ENCODE assay signal across 18 cellular contexts in genomic region chr2:239892480-239893235, GRCh38.
DNase-seq lines count a peak whose midpoint lies in the region; ATAC-seq, FAIRE-seq and TF ChIP-seq lines count a peak whose summit lies in the region.
"Had no signal": no experiment of that assay in that cellular context is flagged by ENCODE, and none has a peak within 500 bp of the region (broad histone marks: within the 10 kb centered on the region; RNA-seq: fewer than 3 reads in every experiment).

No MANE protein-coding gene starts in this region.

- H3T11ph ChIP-seq in H9 (ENCODE audit: low read length), result no peak overlapping the region

- H2BK120ac ChIP-seq in H9 (ENCODE audit: low read depth, low read length, poor library complexity, severe bottlenecking) (no peak overlapping the region), H1 (replicated peaks; ENCODE audit: low read depth, low read length) (no peak overlapping the region)

- H4K20me1 ChIP-seq in H9 (ENCODE audit: control insufficient read depth, insufficient read depth, insufficient read length) (no peaks in the 10 kb centered on the region), H1 (replicated peaks in 1 of 2; ENCODE audit: control insufficient read depth in 1 of 2, insufficient read depth in 2 of 2, low read length in 2 of 2) (no peaks in the 10 kb centered on the region)

- H3K79me1 ChIP-seq in H9 (ENCODE audit: insufficient read depth, low read depth, low read length, poor library complexity, severe bottlenecking) (no peaks in the 10 kb centered on the region), H1 (ENCODE audit: low read depth, low read length) (no peaks in the 10 kb centered on the region)

- H3K9ac ChIP-seq in H9 (ENCODE audit: extremely low read depth, insufficient read length, low read length) (no peak overlapping the region), H1 (replicated peaks in 1 of 4; ENCODE audit: extremely low read depth in 1 of 4, low read depth in 3 of 4, low read length in 3 of 4) (no peak overlapping the region)

- H2BK20ac ChIP-seq in H9 (ENCODE audit: low read depth, low read length, poor library complexity, severe bottlenecking), result no peak overlapping the region
- H2BK20ac ChIP-seq in H1 (ENCODE audit: low read length), result no peak overlapping the region

- H3K23ac ChIP-seq in H9 (ENCODE audit: insufficient read length, low read depth, low read length) (no peak overlapping the region), H1 (ENCODE audit: insufficient read length) (no peak overlapping the region)

- H3K27ac Mint-ChIP-seq in activated T-cell treated with anti-CD3 and anti-CD28 coated beads, Interleukin-2, amount 50 U/mL, for 24 hours, result no peak overlapping the region
- no peak overlapping the region for H3K27ac Mint-ChIP-seq in H9

- no peak overlapping the region for H4K91ac ChIP-seq in H9 (ENCODE audit: insufficient read length, low read depth, low read length)
- no peak overlapping the region for H4K91ac ChIP-seq in H1 (replicated peaks; ENCODE audit: insufficient read length, low read length)

- TF ChIP-seq RAD21 in H1 (IDR thresholded peaks at IDR 0.05 in 1 of 2, conservative IDR thresholded peaks at IDR 0.05 in 1 of 2; ENCODE audit: low read depth in 2 of 2, low read length in 2 of 2), result peak; percentile 5 to 12; a peak in 1 of 4 replicates

- H3K36me3 Mint-ChIP-seq in activated T-cell treated with anti-CD3 and anti-CD28 coated beads, Interleukin-2, amount 50 U/mL, for 24 hours (ENCODE audit: low read depth), result no peaks in the 10 kb centered on the region
- H3K36me3 Mint-ChIP-seq in activated T-cell treated with anti-CD3 and anti-CD28 coated beads, Interleukin-2, amount 50 U/mL, for 4 hours (ENCODE audit: insufficient read depth), result no peaks in the 10 kb centered on the region
- H3K36me3 Mint-ChIP-seq in H9 (ENCODE audit: insufficient read depth in 1 of 3, low read depth in 3 of 3), result peaks cover 0 to 3% (median 0%) of the 10 kb centered on the region in 3 experiments; a peak in 2 of 7 replicates

- H3K23me2 ChIP-seq in H9 (ENCODE audit: insufficient read length, low read depth, low read length, poor library complexity, severe bottlenecking) (no peaks in the 10 kb centered on the region), H1 (ENCODE audit: low read depth, low read length) (no peaks in the 10 kb centered on the region; the same call in 1 of the 2 replicates)

- no peak overlapping the region for H2AFZ ChIP-seq in H9 (ENCODE audit: low read length)
- no peak overlapping the region for H2AFZ ChIP-seq in H1 (ENCODE audit: low read length)

- H3K4me2 ChIP-seq in H9 (ENCODE audit: insufficient read depth, insufficient read length, low read length) (no peak overlapping the region), H1 (ENCODE audit: insufficient read depth in 1 of 2, low read depth in 2 of 2, low read length in 2 of 2) (no peak overlapping the region)
- H3K4me2 ChIP-seq: A549 had no signal

- H2AK5ac ChIP-seq in H9 (ENCODE audit: insufficient read length, low read length) (no peak overlapping the region), H1 (ENCODE audit: low read depth, low read length) (no peak overlapping the region; the same call in 1 of the 2 replicates)

- H3K79me2 ChIP-seq in H9 (ENCODE audit: insufficient read depth, low read length) (no peaks in the 10 kb centered on the region), H1 (ENCODE audit: control insufficient read depth in 1 of 2, insufficient read depth in 2 of 2, low read length in 2 of 2) (no peaks in the 10 kb centered on the region)

- POLR2A ChIA-PET in H1 (lab: Charles Lee; ENCODE audit: partially characterized antibody), result no interaction called here

- H3K4ac ChIP-seq in H9 (ENCODE audit: low read depth, low read length) (no peak overlapping the region), H1 (replicated peaks; ENCODE audit: insufficient read length, low read depth, low read length) (no peak overlapping the region)

- H3K4me3 ChIP-seq in H1 (ENCODE audit: extremely low read depth in 1 of 4, insufficient read depth in 2 of 4, low read depth in 3 of 4, low read length in 4 of 4) (no peak overlapping the region), stomach (no peak overlapping the region)
- H3K4me3 ChIP-seq: A549 had no signal

- H3K27me3 Mint-ChIP-seq in activated T-cell treated with anti-CD3 and anti-CD28 coated beads, Interleukin-2, amount 50 U/mL, for 24 hours, result peaks cover 19% of the 10 kb centered on the region
- peaks cover 19% of the 10 kb centered on the region for H3K27me3 Mint-ChIP-seq in activated T-cell treated with anti-CD3 and anti-CD28 coated beads, Interleukin-2, amount 50 U/mL, for 4 hours (ENCODE audit: low read depth)
- peaks cover 21% of the 10 kb centered on the region for H3K27me3 Mint-ChIP-seq in H9 (ENCODE audit: low read depth)

- H3K56ac ChIP-seq in H9 (ENCODE audit: insufficient read length, low read depth, low read length) (no peak overlapping the region), H1 (replicated peaks; ENCODE audit: insufficient read length, low read depth, low read length) (no peak overlapping the region)

- H2BK15ac ChIP-seq in H9 (ENCODE audit: low read depth, low read length) (no peak overlapping the region), H1 (ENCODE audit: low read length) (no peak overlapping the region)

- H4K8ac ChIP-seq in H9 (replicated peaks; ENCODE audit: insufficient read length, low read depth, low read length), result no peak overlapping the region
- H4K8ac ChIP-seq in H1 (ENCODE audit: extremely low read depth, insufficient read depth, low read length), result no peak overlapping the region; the same call in 1 of the 2 replicates

- no peak for TF ChIP-seq CTCF in H9 (conservative IDR thresholded peaks at IDR 0.05)
- TF ChIP-seq CTCF in H1 (IDR thresholded peaks at IDR 0.05; ENCODE audit: control extremely low read depth in 1 of 3, insufficient read depth in 1 of 3, low read depth in 1 of 3, low read length in 3 of 3), result no peak
- TF ChIP-seq CTCF in stomach (IDR thresholded peaks at IDR 0.05), result no peak

- H3K27me3 ChIP-seq in H9 (ENCODE audit: insufficient read depth, low read length) (no peaks in the 10 kb centered on the region), H1 (replicated peaks in 1 of 4; ENCODE audit: control insufficient read depth in 3 of 4, extremely low read depth in 1 of 4, insufficient read depth in 3 of 4, low read length in 3 of 4) (no peaks in the 10 kb centered on the region), stomach (peaks cover 0 to 7% (median 0%) of the 10 kb centered on the region in 3 donors)

- H3K14ac ChIP-seq in H9 (ENCODE audit: insufficient read depth, low read length), result no peak overlapping the region
- H3K14ac ChIP-seq in H1 (ENCODE audit: insufficient read length), result no peak overlapping the region

- no peak for ATAC-seq in activated T-cell treated with anti-CD3 and anti-CD28 coated beads, Interleukin-2, amount 50 U/mL, for 4 hours
- no peak for ATAC-seq in GM19328 (IDR thresholded peaks at IDR 0.05; ENCODE audit: unreplicated experiment)

- peak; percentile 1 for DNase-seq in activated T-cell treated with anti-CD3 and anti-CD28 coated beads, Interleukin-2, amount 50 U/mL, for 24 hours
- no peak for DNase-seq in activated T-cell treated with anti-CD3 and anti-CD28 coated beads, Interleukin-2, amount 50 U/mL, for 4 hours
- DNase-seq in H9 (peak; percentile 12), H1 (ENCODE audit: low read depth in 1 of 2, low spot score in 2 of 2) (peak in 1 of 2 experiments; percentile 33), stomach (peak; percentile 7), CD1c-positive myeloid dendritic cell (ENCODE audit: extremely low spot score) (no peak)
- no peak for DNase-seq in activated CD4-positive, alpha-beta T cell treated with anti-CD3 and anti-CD28 coated beads for 48 hours
- DNase-seq: C1 segment of cervical spinal cord; DMS 273 treated with DMSO at 0.1 percent for 48 hours; Kasumi-1; MM.1S; NCI-H187 treated with DMSO at 0.1 percent for 48 hours; NCI-H69; NK-92 treated with Interleukin-12 subunit alpha and Interleukin-12 subunit beta, amount 100 ng/mL, for 24 hours had no signal

- H2BK5ac ChIP-seq in H9 (ENCODE audit: insufficient read length, low read length), result no peak overlapping the region
- no peak overlapping the region for H2BK5ac ChIP-seq in H1 (ENCODE audit: low read depth, low read length)

- H3K9me3 ChIP-seq in H9 (ENCODE audit: control insufficient read depth, low read depth, low read length) (no peaks in the 10 kb centered on the region), H1 (ENCODE audit: insufficient read depth in 2 of 2, low read depth in 1 of 2, low read length in 1 of 2) (no peaks in the 10 kb centered on the region), stomach (no peaks in the 10 kb centered on the region)
- H3K9me3 ChIP-seq: A549 had no signal

- intact Hi-C loops in stomach (cut with DNase I; ENCODE audit: low total_unique reads), result no loop called here

- H4K5ac ChIP-seq in H9 (ENCODE audit: insufficient read length, low read depth, low read length), result no peak overlapping the region
- H4K5ac ChIP-seq in H1 (ENCODE audit: insufficient read length, low read depth, low read length), result no peak overlapping the region

- H3K27ac ChIP-seq in H9 (ENCODE audit: insufficient read length, low read depth, low read length) (no peak overlapping the region), H1 (ENCODE audit: low read depth, low read length) (no peak overlapping the region), stomach (no peak overlapping the region)
- H3K27ac ChIP-seq: A549 had no signal

- TF ChIP-seq POLR2A in H1 (IDR thresholded peaks at IDR 0.05; ENCODE audit: control extremely low read depth in 1 of 2, low read depth in 2 of 2, low read length in 2 of 2) (no peak), stomach (IDR thresholded peaks at IDR 0.05) (no peak)

- no peak for TF ChIP-seq EP300 in H1 (IDR thresholded peaks at IDR 0.05; ENCODE audit: borderline replicate concordance in 1 of 2, low read depth in 2 of 2, low read length in 2 of 2)
- no peak for TF ChIP-seq EP300 in stomach (IDR thresholded peaks at IDR 0.05)

- no CpG with 5 or more reads among the region's 17 CpGs for WGBS in H9 (ENCODE audit: extremely low coverage, insufficient read length, low lambda C conversion rate)
- 90% methylated on average over 17 of the region's 17 CpGs; no CpG with 5 or more reads in 1 of the 2 experiments for WGBS in H1 (ENCODE audit: extremely low coverage in 1 of 2, insufficient coverage in 1 of 2, insufficient read length in 1 of 2, insufficient replicate concordance in 2 of 2, low coverage in 1 of 2, low lambda C conversion rate in 2 of 2, missing lambda C conversion rate in 1 of 2), 2 experiments
- WGBS in stomach, 5 donors, result 82 to 94% (median 89%) methylated on average over 15 to 17 of the region's 17 CpGs

- H3K4me1 ChIP-seq in H9 (ENCODE audit: insufficient read depth, low read length), result no peaks in the 10 kb centered on the region; the same call in 1 of the 2 replicates
- peaks cover 0 to 6% (median 3%) of the 10 kb centered on the region in 4 experiments; a peak in 6 of 7 replicates for H3K4me1 ChIP-seq in H1 (replicated peaks in 1 of 4; ENCODE audit: control insufficient read depth in 3 of 4, insufficient read depth in 4 of 4, low read length in 3 of 4)
- H3K4me1 ChIP-seq in stomach, result no peaks in the 10 kb centered on the region
- H3K4me1 ChIP-seq: A549 had no signal

- no peaks in the 10 kb centered on the region for H3K9me3 Mint-ChIP-seq in activated T-cell treated with anti-CD3 and anti-CD28 coated beads, Interleukin-2, amount 50 U/mL, for 24 hours
- H3K9me3 Mint-ChIP-seq in activated T-cell treated with anti-CD3 and anti-CD28 coated beads, Interleukin-2, amount 50 U/mL, for 4 hours, result no peaks in the 10 kb centered on the region
- H3K9me3 Mint-ChIP-seq in H9, result peaks cover 5 to 7% of the 10 kb centered on the region in 2 experiments; a peak in 2 of 5 replicates

- H2BK12ac ChIP-seq in H9 (ENCODE audit: insufficient read length, low read depth, low read length), result no peak overlapping the region
- H2BK12ac ChIP-seq in H1 (ENCODE audit: low read depth, low read length), result no peak overlapping the region

- no peaks in the 10 kb centered on the region for H3K4me1 Mint-ChIP-seq in activated T-cell treated with anti-CD3 and anti-CD28 coated beads, Interleukin-2, amount 50 U/mL, for 24 hours (ENCODE audit: low read depth)
- H3K4me1 Mint-ChIP-seq in activated T-cell treated with anti-CD3 and anti-CD28 coated beads, Interleukin-2, amount 50 U/mL, for 4 hours (ENCODE audit: low read depth), result no peaks in the 10 kb centered on the region
- H3K4me1 Mint-ChIP-seq in H9, result peaks cover 15 to 17% of the 10 kb centered on the region in 2 experiments

- H3K18ac ChIP-seq in H9 (ENCODE audit: insufficient read length, low read depth, low read length) (no peak overlapping the region), H1 (ENCODE audit: extremely low read depth, low read length) (no peak overlapping the region)

- FAIRE-seq in H1 (lab: Jason Lieb, UNC), result no peak
- FAIRE-seq: A549, GM12892, H54 had no signal

- no peak overlapping the region for H3K4me3 Mint-ChIP-seq in activated T-cell treated with anti-CD3 and anti-CD28 coated beads, Interleukin-2, amount 50 U/mL, for 24 hours
- H3K4me3 Mint-ChIP-seq in activated T-cell treated with anti-CD3 and anti-CD28 coated beads, Interleukin-2, amount 50 U/mL, for 4 hours, result no peak overlapping the region
- no peak overlapping the region for H3K4me3 Mint-ChIP-seq in H9

- CTCF ChIA-PET in H1 (lab: Charles Lee; ENCODE audit: partially characterized antibody), result interaction anchor here (0.6 kb wide), 1 partner anchor 874 kb away, joined by 3 read pairs; no protein-coding TSS in a partner anchor

- H3K36me3 ChIP-seq in H1 (ENCODE audit: control insufficient read depth in 2 of 4, insufficient read depth in 4 of 4, low read length in 3 of 4) (no peaks in the 10 kb centered on the region), stomach (no peaks in the 10 kb centered on the region)

Comparison
In these comparisons a context has a peak if more than half of its experiments do, and no peak if none do; other contexts are left out.
1. DNase-seq: peak in activated T-cell treated with anti-CD3 and anti-CD28 coated beads, Interleukin-2, amount 50 U/mL, for 24 hours (single experiment), H9 (single experiment) and stomach (single experiment); none in activated T-cell treated with anti-CD3 and anti-CD28 coated beads, Interleukin-2, amount 50 U/mL, for 4 hours (single experiment), activated CD4-positive, alpha-beta T cell treated with anti-CD3 and anti-CD28 coated beads for 48 hours (single experiment) and CD1c-positive myeloid dendritic cell (single experiment).